Comparison of ENCODE assay signal across 1 cellular context in the genomic region with DNA sequence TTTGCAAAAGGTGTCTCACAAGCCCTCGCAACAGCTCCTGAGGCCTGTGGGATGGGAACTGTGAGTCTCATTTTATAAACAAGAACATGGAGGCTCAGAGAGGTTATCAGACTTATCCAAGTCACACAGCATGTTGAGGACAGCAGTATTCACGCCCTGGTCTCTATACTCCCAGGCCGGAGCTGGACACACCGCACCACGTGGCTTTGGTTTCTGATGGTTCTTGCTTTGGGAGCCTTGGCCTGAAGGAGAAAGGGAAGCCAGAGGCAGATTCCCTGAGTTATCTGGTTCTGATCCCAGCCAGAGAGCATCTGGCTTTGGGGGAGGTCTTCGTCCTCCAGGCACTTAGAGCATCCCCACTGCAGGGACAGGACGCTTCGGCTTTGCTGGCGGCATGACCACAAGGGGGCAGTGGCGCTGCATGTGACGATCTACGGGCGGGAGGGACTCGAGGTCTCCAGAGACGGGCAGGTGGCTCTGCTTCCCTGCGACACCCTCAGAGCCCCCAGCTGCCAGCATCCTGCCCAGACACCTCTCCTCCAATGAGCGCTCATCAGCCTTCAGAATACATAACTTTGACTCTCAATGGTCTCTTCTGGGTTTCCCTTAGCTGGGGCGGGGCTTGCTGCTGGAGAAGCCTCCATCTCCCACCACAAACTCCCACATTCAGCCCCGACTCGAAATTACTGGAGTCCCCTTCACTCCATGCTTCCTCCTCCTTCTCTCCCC.
A peak's percentile ranks its signal among the peaks of the same experiment; 100 is the strongest.
TF ChIP-seq lines count a peak whose summit lies in the region.

No MANE protein-coding gene starts in this region.

TF ChIP-seq in K562, 482 proteins besides CTCF, POLR2A, EP300 and RAD21 (continued from another document and continues in another):
- TF ChIP-seq, protein P1, sequence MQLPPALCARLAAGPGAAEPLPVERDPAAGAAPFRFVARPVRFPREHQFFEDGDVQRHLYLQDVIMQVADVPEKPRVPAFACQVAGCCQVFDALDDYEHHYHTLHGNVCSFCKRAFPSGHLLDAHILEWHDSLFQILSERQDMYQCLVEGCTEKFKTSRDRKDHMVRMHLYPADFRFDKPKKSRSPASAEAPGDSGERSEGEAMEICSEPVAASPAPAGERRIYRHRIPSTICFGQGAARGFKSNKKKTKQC (CRISPR knock-in tag; IDR thresholded peaks at IDR 0.05), result no peak
- no peak for TF ChIP-seq KAT7 (CRISPR knock-in tag; IDR thresholded peaks at IDR 0.05; ENCODE audit: borderline replicate concordance)
- no peak for TF ChIP-seq SMAD1 (IDR thresholded peaks at IDR 0.05; ENCODE audit: low read depth, low read length, partially characterized antibody)
- TF ChIP-seq HDAC1 (IDR thresholded peaks at IDR 0.05), result no peak
- TF ChIP-seq CHD1 (IDR thresholded peaks at IDR 0.05; ENCODE audit: low read length), result no peak
- no peak for TF ChIP-seq NCOA6 (IDR thresholded peaks at IDR 0.05)
- TF ChIP-seq, protein P2, sequence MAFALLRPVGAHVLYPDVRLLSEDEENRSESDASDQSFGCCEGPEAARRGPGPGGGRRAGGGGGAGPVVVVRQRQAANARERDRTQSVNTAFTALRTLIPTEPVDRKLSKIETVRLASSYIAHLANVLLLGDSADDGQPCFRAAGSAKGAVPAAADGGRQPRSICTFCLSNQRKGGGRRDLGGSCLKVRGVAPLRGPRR (CRISPR knock-in tag; IDR thresholded peaks at IDR 0.05), result no peak
- peak; percentile 60 for TF ChIP-seq CREM (IDR thresholded peaks at IDR 0.05; ENCODE audit: low read depth)
- TF ChIP-seq SLC30A9 (CRISPR knock-in tag; IDR thresholded peaks at IDR 0.05), result no peak
- no peak for TF ChIP-seq ZSCAN29 (IDR thresholded peaks at IDR 0.05)
- TF ChIP-seq GTF2E2 (tag; IDR thresholded peaks at IDR 0.05), result no peak
- no peak for TF ChIP-seq SNRNP70 (optimal IDR thresholded peaks at IDR 0.05; ENCODE audit: low read depth, low read length)
- no peak for TF ChIP-seq ZNF507 (tag; conservative IDR thresholded peaks at IDR 0.05)
- no peak for TF ChIP-seq SIN3A (IDR thresholded peaks at IDR 0.05; ENCODE audit: borderline replicate concordance in 2 of 2, control insufficient read depth in 1 of 2, low read depth in 2 of 2, low read length in 2 of 2)
- TF ChIP-seq, protein P3, sequence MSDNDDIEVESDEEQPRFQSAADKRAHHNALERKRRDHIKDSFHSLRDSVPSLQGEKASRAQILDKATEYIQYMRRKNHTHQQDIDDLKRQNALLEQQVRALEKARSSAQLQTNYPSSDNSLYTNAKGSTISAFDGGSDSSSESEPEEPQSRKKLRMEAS (CRISPR knock-in tag; IDR thresholded peaks at IDR 0.05), result peak; percentile 88
- peak in 1 of 2 experiments; percentile 69; a peak in 1 of 4 replicates for TF ChIP-seq KDM4B (IDR thresholded peaks at IDR 0.05; ENCODE audit: borderline replicate concordance in 2 of 2, low read depth in 1 of 2)
- TF ChIP-seq, protein P4, sequence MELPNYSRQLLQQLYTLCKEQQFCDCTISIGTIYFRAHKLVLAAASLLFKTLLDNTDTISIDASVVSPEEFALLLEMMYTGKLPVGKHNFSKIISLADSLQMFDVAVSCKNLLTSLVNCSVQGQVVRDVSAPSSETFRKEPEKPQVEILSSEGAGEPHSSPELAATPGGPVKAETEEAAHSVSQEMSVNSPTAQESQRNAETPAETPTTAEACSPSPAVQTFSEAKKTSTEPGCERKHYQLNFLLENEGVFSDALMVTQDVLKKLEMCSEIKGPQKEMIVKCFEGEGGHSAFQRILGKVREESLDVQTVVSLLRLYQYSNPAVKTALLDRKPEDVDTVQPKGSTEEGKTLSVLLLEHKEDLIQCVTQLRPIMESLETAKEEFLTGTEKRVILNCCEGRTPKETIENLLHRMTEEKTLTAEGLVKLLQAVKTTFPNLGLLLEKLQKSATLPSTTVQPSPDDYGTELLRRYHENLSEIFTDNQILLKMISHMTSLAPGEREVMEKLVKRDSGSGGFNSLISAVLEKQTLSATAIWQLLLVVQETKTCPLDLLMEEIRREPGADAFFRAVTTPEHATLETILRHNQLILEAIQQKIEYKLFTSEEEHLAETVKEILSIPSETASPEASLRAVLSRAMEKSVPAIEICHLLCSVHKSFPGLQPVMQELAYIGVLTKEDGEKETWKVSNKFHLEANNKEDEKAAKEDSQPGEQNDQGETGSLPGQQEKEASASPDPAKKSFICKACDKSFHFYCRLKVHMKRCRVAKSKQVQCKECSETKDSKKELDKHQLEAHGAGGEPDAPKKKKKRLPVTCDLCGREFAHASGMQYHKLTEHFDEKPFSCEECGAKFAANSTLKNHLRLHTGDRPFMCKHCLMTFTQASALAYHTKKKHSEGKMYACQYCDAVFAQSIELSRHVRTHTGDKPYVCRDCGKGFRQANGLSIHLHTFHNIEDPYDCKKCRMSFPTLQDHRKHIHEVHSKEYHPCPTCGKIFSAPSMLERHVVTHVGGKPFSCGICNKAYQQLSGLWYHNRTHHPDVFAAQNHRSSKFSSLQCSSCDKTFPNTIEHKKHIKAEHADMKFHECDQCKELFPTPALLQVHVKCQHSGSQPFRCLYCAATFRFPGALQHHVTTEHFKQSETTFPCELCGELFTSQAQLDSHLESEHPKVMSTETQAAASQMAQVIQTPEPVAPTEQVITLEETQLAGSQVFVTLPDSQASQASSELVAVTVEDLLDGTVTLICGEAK (IDR thresholded peaks at IDR 0.05), result no peak
- TF ChIP-seq, protein P4 (CRISPR knock-in tag; IDR thresholded peaks at IDR 0.05), result no peak
- no peak for TF ChIP-seq ETS2 (tag; IDR thresholded peaks at IDR 0.05; ENCODE audit: borderline replicate concordance, poor library complexity, severe bottlenecking)
- no peak for TF ChIP-seq NCOA2 (IDR thresholded peaks at IDR 0.05; ENCODE audit: partially characterized antibody in 2 of 2)
- TF ChIP-seq MTA1 (IDR thresholded peaks at IDR 0.05; ENCODE audit: borderline replicate concordance), result no peak
- no peak for TF ChIP-seq SAFB (IDR thresholded peaks at IDR 0.05; ENCODE audit: borderline replicate concordance, low read depth, low read length)
- TF ChIP-seq, protein P5, sequence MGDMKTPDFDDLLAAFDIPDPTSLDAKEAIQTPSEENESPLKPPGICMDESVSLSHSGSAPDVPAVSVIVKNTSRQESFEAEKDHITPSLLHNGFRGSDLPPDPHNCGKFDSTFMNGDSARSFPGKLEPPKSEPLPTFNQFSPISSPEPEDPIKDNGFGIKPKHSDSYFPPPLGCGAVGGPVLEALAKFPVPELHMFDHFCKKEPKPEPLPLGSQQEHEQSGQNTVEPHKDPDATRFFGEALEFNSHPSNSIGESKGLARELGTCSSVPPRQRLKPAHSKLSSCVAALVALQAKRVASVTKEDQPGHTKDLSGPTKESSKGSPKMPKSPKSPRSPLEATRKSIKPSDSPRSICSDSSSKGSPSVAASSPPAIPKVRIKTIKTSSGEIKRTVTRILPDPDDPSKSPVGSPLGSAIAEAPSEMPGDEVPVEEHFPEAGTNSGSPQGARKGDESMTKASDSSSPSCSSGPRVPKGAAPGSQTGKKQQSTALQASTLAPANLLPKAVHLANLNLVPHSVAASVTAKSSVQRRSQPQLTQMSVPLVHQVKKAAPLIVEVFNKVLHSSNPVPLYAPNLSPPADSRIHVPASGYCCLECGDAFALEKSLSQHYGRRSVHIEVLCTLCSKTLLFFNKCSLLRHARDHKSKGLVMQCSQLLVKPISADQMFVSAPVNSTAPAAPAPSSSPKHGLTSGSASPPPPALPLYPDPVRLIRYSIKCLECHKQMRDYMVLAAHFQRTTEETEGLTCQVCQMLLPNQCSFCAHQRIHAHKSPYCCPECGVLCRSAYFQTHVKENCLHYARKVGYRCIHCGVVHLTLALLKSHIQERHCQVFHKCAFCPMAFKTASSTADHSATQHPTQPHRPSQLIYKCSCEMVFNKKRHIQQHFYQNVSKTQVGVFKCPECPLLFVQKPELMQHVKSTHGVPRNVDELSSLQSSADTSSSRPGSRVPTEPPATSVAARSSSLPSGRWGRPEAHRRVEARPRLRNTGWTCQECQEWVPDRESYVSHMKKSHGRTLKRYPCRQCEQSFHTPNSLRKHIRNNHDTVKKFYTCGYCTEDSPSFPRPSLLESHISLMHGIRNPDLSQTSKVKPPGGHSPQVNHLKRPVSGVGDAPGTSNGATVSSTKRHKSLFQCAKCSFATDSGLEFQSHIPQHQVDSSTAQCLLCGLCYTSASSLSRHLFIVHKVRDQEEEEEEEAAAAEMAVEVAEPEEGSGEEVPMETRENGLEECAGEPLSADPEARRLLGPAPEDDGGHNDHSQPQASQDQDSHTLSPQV (IDR thresholded peaks at IDR 0.05), result no peak
- TF ChIP-seq, protein P6, sequence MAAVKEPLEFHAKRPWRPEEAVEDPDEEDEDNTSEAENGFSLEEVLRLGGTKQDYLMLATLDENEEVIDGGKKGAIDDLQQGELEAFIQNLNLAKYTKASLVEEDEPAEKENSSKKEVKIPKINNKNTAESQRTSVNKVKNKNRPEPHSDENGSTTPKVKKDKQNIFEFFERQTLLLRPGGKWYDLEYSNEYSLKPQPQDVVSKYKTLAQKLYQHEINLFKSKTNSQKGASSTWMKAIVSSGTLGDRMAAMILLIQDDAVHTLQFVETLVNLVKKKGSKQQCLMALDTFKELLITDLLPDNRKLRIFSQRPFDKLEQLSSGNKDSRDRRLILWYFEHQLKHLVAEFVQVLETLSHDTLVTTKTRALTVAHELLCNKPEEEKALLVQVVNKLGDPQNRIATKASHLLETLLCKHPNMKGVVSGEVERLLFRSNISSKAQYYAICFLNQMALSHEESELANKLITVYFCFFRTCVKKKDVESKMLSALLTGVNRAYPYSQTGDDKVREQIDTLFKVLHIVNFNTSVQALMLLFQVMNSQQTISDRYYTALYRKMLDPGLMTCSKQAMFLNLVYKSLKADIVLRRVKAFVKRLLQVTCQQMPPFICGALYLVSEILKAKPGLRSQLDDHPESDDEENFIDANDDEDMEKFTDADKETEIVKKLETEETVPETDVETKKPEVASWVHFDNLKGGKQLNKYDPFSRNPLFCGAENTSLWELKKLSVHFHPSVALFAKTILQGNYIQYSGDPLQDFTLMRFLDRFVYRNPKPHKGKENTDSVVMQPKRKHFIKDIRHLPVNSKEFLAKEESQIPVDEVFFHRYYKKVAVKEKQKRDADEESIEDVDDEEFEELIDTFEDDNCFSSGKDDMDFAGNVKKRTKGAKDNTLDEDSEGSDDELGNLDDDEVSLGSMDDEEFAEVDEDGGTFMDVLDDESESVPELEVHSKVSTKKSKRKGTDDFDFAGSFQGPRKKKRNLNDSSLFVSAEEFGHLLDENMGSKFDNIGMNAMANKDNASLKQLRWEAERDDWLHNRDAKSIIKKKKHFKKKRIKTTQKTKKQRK (IDR thresholded peaks at IDR 0.05; ENCODE audit: borderline replicate concordance, low read depth, low read length), result no peak
- TF ChIP-seq ZNF444 (CRISPR knock-in tag; IDR thresholded peaks at IDR 0.05), result no peak
- TF ChIP-seq SMAD4 (CRISPR knock-in tag; conservative IDR thresholded peaks at IDR 0.05), result no peak
- no peak for TF ChIP-seq HDAC2 (IDR thresholded peaks at IDR 0.05)
- TF ChIP-seq FOXJ3 (CRISPR knock-in tag; IDR thresholded peaks at IDR 0.05), result no peak
- TF ChIP-seq ELF1 (tag; IDR thresholded peaks at IDR 0.05), result no peak
- TF ChIP-seq CBFA2T2 (conservative IDR thresholded peaks at IDR 0.05), result 0 out of 2 replicates have a peak, but pooled peaks have one; percentile 19
- TF ChIP-seq, protein P7, sequence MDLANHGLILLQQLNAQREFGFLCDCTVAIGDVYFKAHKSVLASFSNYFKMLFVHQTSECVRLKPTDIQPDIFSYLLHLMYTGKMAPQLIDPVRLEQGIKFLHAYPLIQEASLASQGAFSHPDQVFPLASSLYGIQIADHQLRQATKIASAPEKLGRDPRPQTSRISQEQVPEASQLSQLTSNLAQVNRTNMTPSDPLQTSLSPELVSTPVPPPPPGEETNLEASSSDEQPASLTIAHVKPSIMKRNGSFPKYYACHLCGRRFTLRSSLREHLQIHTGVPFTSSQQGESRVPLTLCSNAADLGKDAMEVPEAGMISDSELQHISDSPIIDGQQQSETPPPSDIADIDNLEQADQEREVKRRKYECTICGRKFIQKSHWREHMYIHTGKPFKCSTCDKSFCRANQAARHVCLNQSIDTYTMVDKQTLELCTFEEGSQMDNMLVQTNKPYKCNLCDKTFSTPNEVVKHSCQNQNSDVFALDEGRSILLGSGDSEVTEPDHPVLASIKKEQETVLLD (IDR thresholded peaks at IDR 0.05), result no peak
- TF ChIP-seq, protein P8, sequence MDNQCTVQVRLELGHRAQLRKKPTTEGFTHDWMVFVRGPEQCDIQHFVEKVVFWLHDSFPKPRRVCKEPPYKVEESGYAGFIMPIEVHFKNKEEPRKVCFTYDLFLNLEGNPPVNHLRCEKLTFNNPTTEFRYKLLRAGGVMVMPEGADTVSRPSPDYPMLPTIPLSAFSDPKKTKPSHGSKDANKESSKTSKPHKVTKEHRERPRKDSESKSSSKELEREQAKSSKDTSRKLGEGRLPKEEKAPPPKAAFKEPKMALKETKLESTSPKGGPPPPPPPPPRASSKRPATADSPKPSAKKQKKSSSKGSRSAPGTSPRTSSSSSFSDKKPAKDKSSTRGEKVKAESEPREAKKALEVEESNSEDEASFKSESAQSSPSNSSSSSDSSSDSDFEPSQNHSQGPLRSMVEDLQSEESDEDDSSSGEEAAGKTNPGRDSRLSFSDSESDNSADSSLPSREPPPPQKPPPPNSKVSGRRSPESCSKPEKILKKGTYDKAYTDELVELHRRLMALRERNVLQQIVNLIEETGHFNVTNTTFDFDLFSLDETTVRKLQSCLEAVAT (IDR thresholded peaks at IDR 0.05), result no peak
- TF ChIP-seq ZNF274 (IDR thresholded peaks at IDR 0.05; ENCODE audit: borderline replicate concordance, low read depth, low read length), result no peak
- no peak for TF ChIP-seq ZNF551 (CRISPR knock-in tag; IDR thresholded peaks at IDR 0.05)
- no peak for TF ChIP-seq HMG20A (CRISPR knock-in tag; conservative IDR thresholded peaks at IDR 0.05)
- TF ChIP-seq EGR1 (conservative IDR thresholded peaks at IDR 0.05), result no peak
